Comparison of ENCODE assay signal across 1 cellular context in the genomic region with DNA sequence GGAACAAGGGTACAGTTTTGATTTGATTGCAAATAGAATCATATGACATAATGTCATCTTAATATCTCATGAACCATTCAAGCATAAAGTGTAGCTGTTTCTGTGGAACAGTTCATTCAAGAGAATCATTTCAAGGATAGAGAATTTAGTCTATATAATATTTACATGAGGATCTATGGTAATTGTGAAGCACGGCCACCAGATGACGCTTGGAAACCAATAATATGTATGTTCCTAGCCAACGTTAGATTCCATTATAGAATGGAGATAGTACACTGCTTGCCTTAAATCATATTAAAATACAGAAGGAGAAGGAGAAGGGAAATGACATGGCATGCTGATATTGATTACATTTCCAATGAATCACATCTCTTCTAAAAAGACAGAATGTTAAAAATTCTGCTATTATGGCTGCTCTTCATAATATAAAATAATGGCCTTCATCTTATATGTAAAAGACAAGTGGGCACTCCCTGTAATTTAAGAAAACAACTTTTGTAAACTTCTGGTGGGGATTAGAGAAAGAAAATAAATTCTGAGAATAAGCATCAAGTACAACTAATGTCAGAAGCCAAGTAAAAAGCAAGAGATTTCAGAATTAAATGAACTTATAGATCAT.
TF ChIP-seq lines count a peak whose summit lies in the region.

No MANE protein-coding gene starts in this region.

TF ChIP-seq in GM23338, 12 proteins besides CTCF, POLR2A, EP300 and RAD21 (continued from another document):
- TF ChIP-seq, protein P1, sequence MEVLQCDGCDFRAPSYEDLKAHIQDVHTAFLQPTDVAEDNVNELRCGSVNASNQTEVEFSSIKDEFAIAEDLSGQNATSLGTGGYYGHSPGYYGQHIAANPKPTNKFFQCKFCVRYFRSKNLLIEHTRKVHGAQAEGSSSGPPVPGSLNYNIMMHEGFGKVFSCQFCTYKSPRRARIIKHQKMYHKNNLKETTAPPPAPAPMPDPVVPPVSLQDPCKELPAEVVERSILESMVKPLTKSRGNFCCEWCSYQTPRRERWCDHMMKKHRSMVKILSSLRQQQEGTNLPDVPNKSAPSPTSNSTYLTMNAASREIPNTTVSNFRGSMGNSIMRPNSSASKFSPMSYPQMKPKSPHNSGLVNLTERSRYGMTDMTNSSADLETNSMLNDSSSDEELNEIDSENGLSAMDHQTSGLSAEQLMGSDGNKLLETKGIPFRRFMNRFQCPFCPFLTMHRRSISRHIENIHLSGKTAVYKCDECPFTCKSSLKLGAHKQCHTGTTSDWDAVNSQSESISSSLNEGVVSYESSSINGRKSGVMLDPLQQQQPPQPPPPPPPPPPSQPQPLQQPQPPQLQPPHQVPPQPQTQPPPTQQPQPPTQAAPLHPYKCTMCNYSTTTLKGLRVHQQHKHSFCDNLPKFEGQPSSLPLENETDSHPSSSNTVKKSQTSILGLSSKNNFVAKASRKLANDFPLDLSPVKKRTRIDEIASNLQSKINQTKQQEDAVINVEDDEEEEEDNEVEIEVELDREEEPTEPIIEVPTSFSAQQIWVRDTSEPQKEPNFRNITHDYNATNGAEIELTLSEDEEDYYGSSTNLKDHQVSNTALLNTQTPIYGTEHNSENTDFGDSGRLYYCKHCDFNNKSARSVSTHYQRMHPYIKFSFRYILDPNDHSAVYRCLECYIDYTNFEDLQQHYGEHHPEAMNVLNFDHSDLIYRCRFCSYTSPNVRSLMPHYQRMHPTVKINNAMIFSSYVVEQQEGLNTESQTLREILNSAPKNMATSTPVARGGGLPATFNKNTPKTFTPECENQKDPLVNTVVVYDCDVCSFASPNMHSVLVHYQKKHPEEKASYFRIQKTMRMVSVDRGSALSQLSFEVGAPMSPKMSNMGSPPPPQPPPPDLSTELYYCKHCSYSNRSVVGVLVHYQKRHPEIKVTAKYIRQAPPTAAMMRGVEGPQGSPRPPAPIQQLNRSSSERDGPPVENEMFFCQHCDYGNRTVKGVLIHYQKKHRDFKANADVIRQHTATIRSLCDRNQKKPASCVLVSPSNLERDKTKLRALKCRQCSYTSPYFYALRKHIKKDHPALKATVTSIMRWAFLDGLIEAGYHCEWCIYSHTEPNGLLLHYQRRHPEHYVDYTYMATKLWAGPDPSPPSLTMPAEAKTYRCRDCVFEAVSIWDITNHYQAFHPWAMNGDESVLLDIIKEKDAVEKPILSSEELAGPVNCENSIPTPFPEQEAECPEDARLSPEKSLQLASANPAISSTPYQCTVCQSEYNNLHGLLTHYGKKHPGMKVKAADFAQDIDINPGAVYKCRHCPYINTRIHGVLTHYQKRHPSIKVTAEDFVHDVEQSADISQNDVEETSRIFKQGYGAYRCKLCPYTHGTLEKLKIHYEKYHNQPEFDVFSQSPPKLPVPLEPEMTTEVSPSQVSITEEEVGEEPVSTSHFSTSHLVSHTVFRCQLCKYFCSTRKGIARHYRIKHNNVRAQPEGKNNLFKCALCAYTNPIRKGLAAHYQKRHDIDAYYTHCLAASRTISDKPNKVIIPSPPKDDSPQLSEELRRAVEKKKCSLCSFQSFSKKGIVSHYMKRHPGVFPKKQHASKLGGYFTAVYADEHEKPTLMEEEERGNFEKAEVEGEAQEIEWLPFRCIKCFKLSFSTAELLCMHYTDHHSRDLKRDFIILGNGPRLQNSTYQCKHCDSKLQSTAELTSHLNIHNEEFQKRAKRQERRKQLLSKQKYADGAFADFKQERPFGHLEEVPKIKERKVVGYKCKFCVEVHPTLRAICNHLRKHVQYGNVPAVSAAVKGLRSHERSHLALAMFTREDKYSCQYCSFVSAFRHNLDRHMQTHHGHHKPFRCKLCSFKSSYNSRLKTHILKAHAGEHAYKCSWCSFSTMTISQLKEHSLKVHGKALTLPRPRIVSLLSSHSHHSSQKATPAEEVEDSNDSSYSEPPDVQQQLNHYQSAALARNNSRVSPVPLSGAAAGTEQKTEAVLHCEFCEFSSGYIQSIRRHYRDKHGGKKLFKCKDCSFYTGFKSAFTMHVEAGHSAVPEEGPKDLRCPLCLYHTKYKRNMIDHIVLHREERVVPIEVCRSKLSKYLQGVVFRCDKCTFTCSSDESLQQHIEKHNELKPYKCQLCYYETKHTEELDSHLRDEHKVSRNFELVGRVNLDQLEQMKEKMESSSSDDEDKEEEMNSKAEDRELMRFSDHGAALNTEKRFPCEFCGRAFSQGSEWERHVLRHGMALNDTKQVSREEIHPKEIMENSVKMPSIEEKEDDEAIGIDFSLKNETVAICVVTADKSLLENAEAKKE (CRISPR knock-in tag; IDR thresholded peaks at IDR 0.05), result no peak
- TF ChIP-seq CREB1 (CRISPR knock-in tag; IDR thresholded peaks at IDR 0.05; ENCODE audit: low read depth), result no peak
- no peak for TF ChIP-seq STAT1 (IDR thresholded peaks at IDR 0.05; ENCODE audit: unreplicated experiment)
- no peak for TF ChIP-seq NANOG (IDR thresholded peaks at IDR 0.05; ENCODE audit: borderline replicate concordance)
- no peak for TF ChIP-seq ZNF331 (CRISPR knock-in tag; IDR thresholded peaks at IDR 0.05; ENCODE audit: low read depth)
- TF ChIP-seq EZH2phosphoT487 (IDR thresholded peaks at IDR 0.05; ENCODE audit: unreplicated experiment), result no peak
- TF ChIP-seq POLR2AphosphoS5 (IDR thresholded peaks at IDR 0.05; ENCODE audit: low read depth), result no peak
- TF ChIP-seq, protein P2, sequence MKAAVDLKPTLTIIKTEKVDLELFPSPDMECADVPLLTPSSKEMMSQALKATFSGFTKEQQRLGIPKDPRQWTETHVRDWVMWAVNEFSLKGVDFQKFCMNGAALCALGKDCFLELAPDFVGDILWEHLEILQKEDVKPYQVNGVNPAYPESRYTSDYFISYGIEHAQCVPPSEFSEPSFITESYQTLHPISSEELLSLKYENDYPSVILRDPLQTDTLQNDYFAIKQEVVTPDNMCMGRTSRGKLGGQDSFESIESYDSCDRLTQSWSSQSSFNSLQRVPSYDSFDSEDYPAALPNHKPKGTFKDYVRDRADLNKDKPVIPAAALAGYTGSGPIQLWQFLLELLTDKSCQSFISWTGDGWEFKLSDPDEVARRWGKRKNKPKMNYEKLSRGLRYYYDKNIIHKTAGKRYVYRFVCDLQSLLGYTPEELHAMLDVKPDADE (IDR thresholded peaks at IDR 0.05), result no peak
